ENCODE assay signal across 8 cellular contexts in genomic region chr17:82752371-82753200, GRCh38. TPM values are rescaled to one million over a fixed set of nuclear protein-coding genes. Genes with fewer than 3 reads are reported as not detected.
DNase-seq lines count a peak whose midpoint lies in the region; ATAC-seq and TF ChIP-seq lines count a peak whose summit lies in the region.

No MANE protein-coding gene starts in this region.

- ATAC-seq in HG03571 (IDR thresholded peaks at IDR 0.05; ENCODE audit: unreplicated experiment): no peak

- H3K4me1 ChIP-seq in right atrium auricular region: peaks cover 0 to 21% of the 10 kb centered on the region in 2 donors
- peaks cover 0 to 27% (median 21%) of the 10 kb centered on the region in 4 donors for H3K4me1 ChIP-seq in sigmoid colon

- TF ChIP-seq POLR2A in sigmoid colon (IDR thresholded peaks at IDR 0.05): no peak

- no peak for TF ChIP-seq CTCF in GM20000 (IDR thresholded peaks at IDR 0.05; ENCODE audit: extremely low read depth, missing control alignments)
- no peak for TF ChIP-seq CTCF in HL-60 (IDR thresholded peaks at IDR 0.05; ENCODE audit: insufficient read depth, low read length)
- TF ChIP-seq CTCF in right atrium auricular region (IDR thresholded peaks at IDR 0.05): no peak
- no peak for TF ChIP-seq CTCF in sigmoid colon (IDR thresholded peaks at IDR 0.05)

- no peaks in the 10 kb centered on the region for H3K27me3 ChIP-seq in HL-60 (ENCODE audit: insufficient read depth, poor library complexity, severe bottlenecking)
- no peaks in the 10 kb centered on the region for H3K27me3 ChIP-seq in right atrium auricular region
- no peaks in the 10 kb centered on the region for H3K27me3 ChIP-seq in sigmoid colon

- intact Hi-C loops in sigmoid colon (cut with DNase I): no loop called here

- DNase-seq in D341Med (ENCODE audit: low spot score) (peak; percentile 68), GM20000 (ENCODE audit: low spot score) (peak; percentile 73), HL-60 (ENCODE audit: low read depth in 1 of 2, low spot score in 1 of 2) (no peak), activated gamma-delta T cell treated with Interleukin-2 at 50 U/mL for 16 hours (peak; percentile 21), right atrium auricular region (ENCODE audit: low spot score) (no peak), sigmoid colon (peak; percentile 73), LoVo (ENCODE audit: low spot score) (no peak)

- H3K36me3 ChIP-seq in right atrium auricular region: peaks cover 3% of the 10 kb centered on the region
- H3K36me3 ChIP-seq in sigmoid colon: peaks cover 0 to 4% (median 0%) of the 10 kb centered on the region in 4 donors

- H3K9me3 ChIP-seq in right atrium auricular region (no peaks in the 10 kb centered on the region), sigmoid colon (no peaks in the 10 kb centered on the region)

- H3K4me3 ChIP-seq in HL-60 (replicated peaks; ENCODE audit: insufficient read depth, low read length) (peak overlapping the region; percentile 91), right atrium auricular region (peak overlapping the region; percentile 82 to 84), sigmoid colon (peak overlapping the region; percentile 69 to 97 (median 88))

- H3K27ac ChIP-seq in HL-60 (replicated peaks): peak overlapping the region; percentile 39; the same call in 1 of the 2 replicates
- peak overlapping the region; percentile 89 to 90 for H3K27ac ChIP-seq in right atrium auricular region
- peak overlapping the region; percentile 80 to 92 (median 90) for H3K27ac ChIP-seq in sigmoid colon

- TF ChIP-seq EP300 in sigmoid colon (IDR thresholded peaks at IDR 0.05): no peak

- WGBS in sigmoid colon, 2 donors: 1 to 2% methylated on average over 72 of the region's 72 CpGs

RNA-seq across cellular contexts. Expression of gene TBCD, which starts 0.7 kb away (rescaled TPM):
- total RNA-seq in right atrium auricular region (10 to 100 TPM; 19.4 to 29.6 TPM), sigmoid colon (10 to 100 TPM; 25.3 to 69.0 (median 34.4) TPM)
- polyA plus RNA-seq in sigmoid colon: 10 to 100 TPM; 11.1 to 77.4 (median 19.2) TPM

RNA-seq across cellular contexts. Expression of gene FN3K, which starts 17.2 kb away (rescaled TPM):
- total RNA-seq in right atrium auricular region: 10 to 100 TPM in 1 of 2 donors, 1 to 10 TPM in 1; 5.1 to 28.3 TPM
- total RNA-seq in sigmoid colon: 10 to 100 TPM in 1 of 4 donors, 1 to 10 TPM in 3; 2.8 to 11.9 (median 6.6) TPM
- 10 to 100 TPM; 13.2 to 22.2 (median 20.5) TPM for polyA plus RNA-seq in sigmoid colon

RNA-seq across cellular contexts. Expression of gene FN3KRP, which starts 36.1 kb away (rescaled TPM):
- 1 to 10 TPM; 6.1 TPM for total RNA-seq in right atrium auricular region
- total RNA-seq in sigmoid colon: 10 to 100 TPM in 3 of 4 donors, 1 to 10 TPM in 1; 8.1 to 18.0 (median 13.1) TPM
- 10 to 100 TPM; 27.0 to 36.1 (median 33.5) TPM for polyA plus RNA-seq in sigmoid colon

RNA-seq across cellular contexts. Expression of gene RAB40B, which starts 54.1 kb away (rescaled TPM):
- total RNA-seq in right atrium auricular region: 10 to 100 TPM; 10.2 to 20.8 TPM
- 10 to 100 TPM; 11.7 to 32.7 (median 21.6) TPM for total RNA-seq in sigmoid colon
- polyA plus RNA-seq in sigmoid colon: 10 to 100 TPM; 14.0 to 26.4 (median 24.0) TPM

Comparison
In these comparisons a context has a peak if more than half of its experiments do, and no peak if none do; other contexts are left out.
1. DNase-seq: peak in D341Med (single experiment), GM20000 (single experiment), activated gamma-delta T cell treated with Interleukin-2 at 50 U/mL for 16 hours (single experiment) and sigmoid colon (single experiment); none in HL-60 (0 of 2), right atrium auricular region (single experiment) and LoVo (single experiment).
2. H3K27ac ChIP-seq: peak in every context shown above with its lines; median percentile 90 in right atrium auricular region; 90 in sigmoid colon; 39 in HL-60.
3. Peak in every context shown above with its lines, with median percentiles within 50 percentile points of each other: H3K4me3 ChIP-seq.